In the genomic region with DNA sequence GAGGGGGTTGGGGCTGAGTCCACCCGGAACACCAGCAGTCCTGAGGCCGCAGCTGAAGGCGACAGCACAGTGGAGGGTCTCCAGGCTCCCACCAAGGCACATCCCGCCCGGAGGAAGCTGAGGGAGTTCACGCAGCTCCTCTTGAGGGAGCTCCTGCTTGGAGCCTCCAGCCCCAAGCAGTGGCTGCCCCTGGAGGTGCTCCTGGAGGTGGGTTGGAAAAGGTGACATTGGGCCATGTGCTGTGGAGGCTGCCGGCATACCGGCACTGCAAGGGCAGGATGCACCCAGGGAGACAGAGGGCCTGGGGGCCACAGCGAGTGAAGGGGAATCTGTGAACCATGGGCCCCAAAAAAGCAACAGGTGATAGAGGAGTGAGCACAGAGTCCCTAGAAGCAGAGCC, we compare ENCODE assay signal across 28 cellular contexts.
"Had no signal": no experiment of that assay in that cellular context is flagged by ENCODE, and none has a peak within 500 bp of the region (broad histone marks: within the 10 kb centered on the region; RNA-seq: fewer than 3 reads in every experiment).

No MANE protein-coding gene starts in this region.

- H3K27ac ChIP-seq: adrenal gland, body of pancreas, WERI-Rb-1 had no signal

- H3K9me3 ChIP-seq: adrenal gland, body of pancreas had no signal

- H3K36me3 Mint-ChIP-seq: activated naive CD4-positive, alpha-beta T cell treated with anti-CD3 and anti-CD28 coated beads, Interleukin-2, amount 10 ng/mL, durations not matched to agents 7 days and 5 days; activated naive CD4-positive, alpha-beta T cell treated with anti-CD3 and anti-CD28 coated beads, Interleukin-2, amount 50 U/mL, for 72 hours had no signal

- H3K4me1 ChIP-seq: adrenal gland, body of pancreas had no signal

- H3K27me3 ChIP-seq: adrenal gland, body of pancreas had no signal

- ATAC-seq: activated CD4-positive, alpha-beta T cell treated with anti-CD3 and anti-CD28 coated beads for 36 hours; activated naive CD4-positive, alpha-beta T cell treated with anti-CD3 and anti-CD28 coated beads, Interleukin-2, amount 50 U/mL, for 72 hours; activated naive CD8-positive, alpha-beta T cell treated with anti-CD3 and anti-CD28 coated beads, Interleukin-2, amount 50 U/mL, for 24 hours; activated T-cell treated with anti-CD3 and anti-CD28 coated beads, Interleukin-2, amount 50 U/mL, for 72 hours; body of pancreas; esophagus mucosa; T-helper 17 cell had no signal

- H3K4me1 Mint-ChIP-seq: activated CD4-positive, alpha-beta T cell treated with anti-CD3 and anti-CD28 coated beads for 36 hours; T-helper 17 cell had no signal

- DNase-seq: activated CD4-positive, alpha-beta memory T cell treated with anti-CD3 and anti-CD28 coated beads, Interleukin-2, amount 10 ng/mL, durations not matched to agents 7 days and 5 days; activated CD4-positive, alpha-beta T cell treated with anti-CD3 and anti-CD28 coated beads for 36 hours; activated CD4-positive, alpha-beta T cell treated with anti-CD3 and anti-CD28 coated beads, Interleukin-2, amount 10 ng/mL, durations not matched to agents 7 days and 5 days; activated CD4-positive, alpha-beta T cell treated with anti-CD3 and anti-CD28 coated beads, Interleukin-2, amount 50 U/mL, for 4 hours; activated CD4-positive, CD25-positive, alpha-beta regulatory T cell; activated CD4-positive, CD25-positive, alpha-beta regulatory T cell treated with anti-CD3 and anti-CD28 coated beads, Interleukin-2, amount 50 U/mL, for 72 hours; activated CD8-positive, alpha-beta memory T cell treated with anti-CD3 and anti-CD28 coated beads, Interleukin-2, amount 50 U/mL, for 48 hours; activated gamma-delta T cell; activated naive CD4-positive, alpha-beta T cell; activated naive CD4-positive, alpha-beta T cell treated with anti-CD3 and anti-CD28 coated beads, Interleukin-2, amount 10 ng/mL, durations not matched to agents 7 days and 5 days; activated naive CD8-positive, alpha-beta T cell treated with anti-CD3 and anti-CD28 coated beads, Interleukin-2, amount 50 U/mL, for 24 hours; activated T-cell treated with anti-CD3 and anti-CD28 coated beads for 4 hours; activated T-cell treated with anti-CD3 and anti-CD28 coated beads, Interleukin-2, amount 50 U/mL, for 24 hours; activated T-cell treated with anti-CD3 and anti-CD28 coated beads, Interleukin-2, amount 50 U/mL, for 72 hours; adrenal gland; amygdala; aorta; body of pancreas; caudate nucleus; effector CD8-positive, alpha-beta T cell; foreskin fibroblast; T-helper 1 cell; T-helper 17 cell; T1000; WERI-Rb-1 had no signal

- H3K27me3 Mint-ChIP-seq: activated CD4-positive, alpha-beta T cell treated with anti-CD3 and anti-CD28 coated beads for 36 hours; activated naive CD8-positive, alpha-beta T cell treated with anti-CD3 and anti-CD28 coated beads, Interleukin-2, amount 50 U/mL, for 24 hours had no signal

- H3K4me3 Mint-ChIP-seq: activated CD4-positive, alpha-beta memory T cell treated with anti-CD3 and anti-CD28 coated beads, Interleukin-2, amount 10 ng/mL, durations not matched to agents 7 days and 5 days; activated CD4-positive, alpha-beta T cell treated with anti-CD3 and anti-CD28 coated beads for 36 hours; activated CD4-positive, alpha-beta T cell treated with anti-CD3 and anti-CD28 coated beads, Interleukin-2, amount 10 ng/mL, durations not matched to agents 7 days and 5 days; activated naive CD4-positive, alpha-beta T cell treated with anti-CD3 and anti-CD28 coated beads, Interleukin-2, amount 10 ng/mL, durations not matched to agents 7 days and 5 days; activated naive CD8-positive, alpha-beta T cell treated with anti-CD3 and anti-CD28 coated beads, Interleukin-2, amount 50 U/mL, for 24 hours; activated T-cell treated with anti-CD3 and anti-CD28 coated beads, Interleukin-2, amount 50 U/mL, for 24 hours; activated T-cell treated with anti-CD3 and anti-CD28 coated beads, Interleukin-2, amount 50 U/mL, for 72 hours; T-helper 17 cell; T-helper 2 cell treated with Interferon-gamma antibody and Interleukin-4, amounts not matched to agents 5 μg/mL and 100 μg/mL, for 36 hours had no signal

- H3K4me3 ChIP-seq: adrenal gland, body of pancreas had no signal

- H3K27ac Mint-ChIP-seq: activated CD4-positive, alpha-beta memory T cell treated with anti-CD3 and anti-CD28 coated beads, Interleukin-2, amount 10 ng/mL, durations not matched to agents 7 days and 5 days; activated CD4-positive, alpha-beta T cell treated with anti-CD3 and anti-CD28 coated beads for 36 hours; activated CD4-positive, alpha-beta T cell treated with anti-CD3 and anti-CD28 coated beads, Interleukin-2, amount 10 ng/mL, durations not matched to agents 7 days and 5 days; activated naive CD4-positive, alpha-beta T cell treated with anti-CD3 and anti-CD28 coated beads, Interleukin-2, amount 10 ng/mL, durations not matched to agents 7 days and 5 days; activated naive CD4-positive, alpha-beta T cell treated with anti-CD3 and anti-CD28 coated beads, Interleukin-2, amount 50 U/mL, for 72 hours; activated naive CD8-positive, alpha-beta T cell treated with anti-CD3 and anti-CD28 coated beads, Interleukin-2, amount 50 U/mL, for 24 hours; activated T-cell treated with anti-CD3 and anti-CD28 coated beads, Interleukin-2, amount 50 U/mL, for 24 hours; activated T-cell treated with anti-CD3 and anti-CD28 coated beads, Interleukin-2, amount 50 U/mL, for 72 hours; T-helper 17 cell; T-helper 2 cell treated with Interferon-gamma antibody and Interleukin-4, amounts not matched to agents 5 μg/mL and 100 μg/mL, for 36 hours had no signal

- H3K9me3 Mint-ChIP-seq: activated CD4-positive, alpha-beta memory T cell treated with anti-CD3 and anti-CD28 coated beads, Interleukin-2, amount 10 ng/mL, durations not matched to agents 7 days and 5 days; activated CD4-positive, alpha-beta T cell treated with anti-CD3 and anti-CD28 coated beads, Interleukin-2, amount 10 ng/mL, durations not matched to agents 7 days and 5 days; activated naive CD4-positive, alpha-beta T cell treated with anti-CD3 and anti-CD28 coated beads, Interleukin-2, amount 10 ng/mL, durations not matched to agents 7 days and 5 days; activated naive CD4-positive, alpha-beta T cell treated with anti-CD3 and anti-CD28 coated beads, Interleukin-2, amount 50 U/mL, for 72 hours; activated naive CD8-positive, alpha-beta T cell treated with anti-CD3 and anti-CD28 coated beads, Interleukin-2, amount 50 U/mL, for 24 hours; activated T-cell treated with anti-CD3 and anti-CD28 coated beads, Interleukin-2, amount 50 U/mL, for 24 hours; activated T-cell treated with anti-CD3 and anti-CD28 coated beads, Interleukin-2, amount 50 U/mL, for 72 hours; T-helper 2 cell treated with Interferon-gamma antibody and Interleukin-4, amounts not matched to agents 5 μg/mL and 100 μg/mL, for 36 hours had no signal

- H3K36me3 ChIP-seq: adrenal gland, WERI-Rb-1 had no signal
